ENCODE assay signal across 14 cellular contexts in the genomic region with DNA sequence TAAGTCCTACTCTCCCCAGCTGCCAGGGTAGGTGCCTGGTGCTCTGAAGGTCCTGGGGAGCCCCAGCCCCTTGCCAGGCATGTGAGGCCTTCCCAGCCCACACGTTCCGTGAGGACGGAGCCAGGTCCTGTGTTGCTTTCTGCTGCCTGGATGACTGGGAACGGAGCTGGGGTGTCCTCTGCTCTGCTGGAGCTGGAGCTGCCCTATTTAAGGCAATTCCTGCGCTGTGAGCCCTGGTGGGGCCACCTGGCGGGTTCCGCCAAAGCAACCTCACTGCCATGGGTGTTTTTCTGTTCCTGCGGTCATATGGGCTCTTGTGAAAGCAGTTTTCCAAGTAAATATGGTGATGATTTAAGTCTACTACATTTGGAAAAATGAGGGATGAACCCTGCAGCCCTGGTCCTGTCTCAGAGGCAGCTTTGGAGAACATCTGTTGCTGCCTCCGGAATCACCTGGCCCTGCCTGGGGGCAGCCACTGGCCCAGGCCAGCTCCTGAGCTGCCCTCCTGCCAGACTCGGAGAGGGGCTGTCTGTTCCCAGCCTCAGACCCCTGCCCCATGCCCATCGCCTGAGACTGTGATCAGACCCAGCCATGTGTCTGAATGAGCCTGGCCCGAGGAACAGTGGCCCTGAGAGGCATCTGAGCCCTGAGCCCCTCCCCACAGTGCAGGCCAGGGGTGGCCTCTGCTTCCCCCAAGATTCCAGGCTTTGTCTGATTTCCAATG. TPM values are rescaled to one million over a fixed set of nuclear protein-coding genes. Genes with fewer than 3 reads are reported as not detected.
DNase-seq lines count a peak whose midpoint lies in the region; ATAC-seq and TF ChIP-seq lines count a peak whose summit lies in the region.
"Had no signal": no experiment of that assay in that cellular context is flagged by ENCODE, and none has a peak within 500 bp of the region (broad histone marks: within the 10 kb centered on the region; RNA-seq: fewer than 3 reads in every experiment).

No MANE protein-coding gene starts in this region.

- WGBS in mesodermal cell (ENCODE audit: insufficient coverage in 2 of 2), 2 experiments = 93 to 96% methylated on average over 9 to 12 of the region's 12 CpGs
- WGBS in transverse colon (ENCODE audit: low coverage in 1 of 2), 2 donors = 89% methylated on average over 10 of the region's 12 CpGs; no CpG with 5 or more reads in 1 of the 2 donors

- TF ChIP-seq EP300 in transverse colon (IDR thresholded peaks at IDR 0.05; ENCODE audit: low read depth) = no peak

- in situ Hi-C loops in transverse colon (cut with MboI; ENCODE audit: low pct_ligation_motif_present in 1 of 4, low pct_unique_long_range_greater_than_20kb in 1 of 4, low sequenced_read_pairs in 3 of 4) = no loop called here

- DNase-seq in left cardiac atrium = peak; percentile 24
- DNase-seq in cardiac septum (ENCODE audit: low spot score) = no peak
- DNase-seq in amniotic epithelial cell (ENCODE audit: low read depth) = peak; percentile 64
- DNase-seq in transverse colon = no peak
- DNase-seq in NCI-H510A (lab: John Stamatoyannopoulos, UW) = no peak
- no peak for DNase-seq in NCI-H69 (lab: John Stamatoyannopoulos, UW)
- DNase-seq: activated effector memory CD4-positive, alpha-beta T cell treated with Interleukin-2 at 50 U/mL for 16 hours; DND-41; NCI-H1930; small intestine had no signal

- H3K4me1 ChIP-seq in mesodermal cell (ENCODE audit: control insufficient read depth, insufficient read depth, low read length, poor library complexity, severe bottlenecking) = peaks cover 49% of the 10 kb centered on the region
- peaks cover 3 to 53% (median 40%) of the 10 kb centered on the region in 4 donors for H3K4me1 ChIP-seq in transverse colon

- no peak for TF ChIP-seq CTCF in transverse colon (IDR thresholded peaks at IDR 0.05)

- no peaks in the 10 kb centered on the region for H3K36me3 ChIP-seq in mesodermal cell (ENCODE audit: control insufficient read depth, insufficient read depth, low read length)
- no peaks in the 10 kb centered on the region for H3K36me3 ChIP-seq in transverse colon
- H3K36me3 ChIP-seq: cardiac muscle cell had no signal

- ATAC-seq in left cardiac atrium = no peak
- ATAC-seq in HG03139 (IDR thresholded peaks at IDR 0.05; ENCODE audit: unreplicated experiment) = no peak

- intact Hi-C loops in left cardiac atrium (cut with DNase I) = no loop called here
- intact Hi-C loops in cardiac septum (cut with DNase I) = no loop called here
- intact Hi-C loops in transverse colon (cut with DNase I; ENCODE audit: low total_unique reads) = no loop called here

- peaks cover 36% of the 10 kb centered on the region for H3K27me3 ChIP-seq in transverse colon

- no peak for TF ChIP-seq POLR2A in transverse colon (IDR thresholded peaks at IDR 0.05)

- peak overlapping the region; percentile 95 for H3K27ac ChIP-seq in mesodermal cell (ENCODE audit: low read depth, low read length, severe bottlenecking)
- peak overlapping the region in 3 of 4 donors; percentile 12 to 63 (median 18) for H3K27ac ChIP-seq in transverse colon
- H3K27ac ChIP-seq: cardiac muscle cell, KMS-11 had no signal

- H3K9me3 ChIP-seq in mesodermal cell (ENCODE audit: control insufficient read depth, low read length) (no peaks in the 10 kb centered on the region), transverse colon (no peaks in the 10 kb centered on the region)

- no peak overlapping the region for H3K4me3 ChIP-seq in mesodermal cell (ENCODE audit: extremely low read depth, insufficient read depth, low read length, poor library complexity, severe bottlenecking)
- no peak overlapping the region for H3K4me3 ChIP-seq in transverse colon
- H3K4me3 ChIP-seq: cardiac muscle cell had no signal

RNA-seq across cellular contexts. Expression of gene FGFRL1, which starts 33.2 kb away (rescaled TPM):
- 10 to 100 TPM; 21.6 to 29.0 TPM for total RNA-seq in left cardiac atrium
- total RNA-seq in cardiac septum = 28.1 TPM
- polyA plus RNA-seq in mesodermal cell (2013, experiment 1 of 2) = 33.4 TPM
- 29.9 TPM for polyA plus RNA-seq in mesodermal cell (2013, experiment 2 of 2)
- 10 to 100 TPM; 11.7 to 15.9 (median 14.2) TPM for total RNA-seq in transverse colon

RNA-seq across cellular contexts. Expression of gene SLC26A1, which starts 51.4 kb away (rescaled TPM):
- total RNA-seq in left cardiac atrium (under 1 TPM in 1 of 2 donors, not detected in 1; 0.27 TPM), cardiac septum (0.22 TPM), transverse colon (1 to 10 TPM; 1.7 to 4.1 (median 2.8) TPM)
- not detected for polyA plus RNA-seq in mesodermal cell (2013, experiment 1 of 2)
- polyA plus RNA-seq in mesodermal cell (2013, experiment 2 of 2) = not detected

RNA-seq across cellular contexts. Expression of gene IDUA, which starts 57.8 kb away (rescaled TPM):
- total RNA-seq in left cardiac atrium (10 to 100 TPM; 15.4 to 18.7 TPM), cardiac septum (12.9 TPM), transverse colon (10 to 100 TPM; 25.9 to 78.6 (median 40.4) TPM)
- 2.2 TPM for polyA plus RNA-seq in mesodermal cell (2013, experiment 1 of 2)
- polyA plus RNA-seq in mesodermal cell (2013, experiment 2 of 2) = 2.7 TPM

Comparison
In these comparisons a context has a peak if more than half of its experiments do, and no peak if none do; other contexts are left out.
1. DNase-seq: peak in left cardiac atrium (single experiment) and amniotic epithelial cell (single experiment); none in cardiac septum (single experiment), transverse colon (single experiment), NCI-H510A (single experiment) and NCI-H69 (single experiment).